ENCODE assay signal across 8 cellular contexts in the genomic region with DNA sequence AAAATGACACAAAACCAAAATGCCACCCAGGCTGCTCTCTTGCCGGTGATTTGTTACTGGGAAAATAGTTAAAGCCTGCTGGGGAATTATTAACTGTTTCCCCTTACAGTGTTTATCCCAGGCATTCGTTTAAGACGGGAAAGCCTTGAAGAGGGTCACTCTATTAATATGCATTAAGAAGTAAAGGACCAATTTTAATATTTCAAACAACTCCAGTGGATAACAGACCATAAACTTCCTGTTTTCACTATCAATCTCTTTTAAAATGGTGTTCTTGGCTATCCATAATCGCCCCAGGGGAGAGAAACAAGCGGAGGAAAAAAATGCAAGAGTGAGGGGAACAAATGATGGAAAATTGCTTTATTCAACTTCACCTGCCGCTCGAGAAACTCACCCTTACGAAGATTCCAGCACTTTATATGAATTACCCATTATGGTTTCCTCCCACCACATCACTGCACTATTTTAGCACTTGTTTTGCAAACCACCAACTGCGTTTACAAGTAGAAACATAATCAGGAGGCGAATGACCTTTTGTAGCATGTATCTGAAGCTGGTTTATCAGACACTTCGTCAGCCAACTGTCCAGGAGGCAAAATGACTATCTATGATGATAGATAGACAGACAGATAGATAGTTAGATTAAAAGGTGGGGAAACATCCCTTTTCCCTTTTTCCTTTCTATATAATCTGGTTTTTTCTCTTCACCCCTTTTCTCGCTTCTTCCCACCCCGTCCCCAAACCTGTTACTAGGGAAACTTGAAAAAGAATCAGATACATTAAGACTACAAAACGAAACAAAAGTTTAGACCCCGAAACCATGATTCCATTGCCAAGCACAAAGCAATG. TPM values are rescaled to one million over a fixed set of nuclear protein-coding genes. Genes with fewer than 3 reads are reported as not detected.
DNase-seq lines count a peak whose midpoint lies in the region; ATAC-seq and TF ChIP-seq lines count a peak whose summit lies in the region.

No MANE protein-coding gene starts in this region.

- H3K4me3 ChIP-seq in fibroblast of mammary gland (ENCODE audit: control insufficient read depth, low read depth, low read length) (peak overlapping the region; percentile 49), sigmoid colon (peak overlapping the region; percentile 66 to 70 (median 67))

- DNase-seq in SK-MEL-5 (ENCODE audit: low read depth, low spot score) (peak; percentile 38), fibroblast of mammary gland (ENCODE audit: low read depth) (no peak), sigmoid colon (no peak)
- DNase-seq in activated effector memory CD4-positive, alpha-beta T cell treated with anti-CD3 and anti-CD28 coated beads, Interleukin-2, amount 50 U/mL, for 16 hours: no peak

- peak overlapping the region; percentile 73 to 78 (median 74) for H3K27ac ChIP-seq in sigmoid colon

- peaks cover 0 to 11% (median 0%) of the 10 kb centered on the region in 3 donors for H3K27me3 ChIP-seq in sigmoid colon

- ATAC-seq in GM18517 (IDR thresholded peaks at IDR 0.05; ENCODE audit: unreplicated experiment) (peak; percentile 15), GM21526 (IDR thresholded peaks at IDR 0.05; ENCODE audit: low FRiP score, unreplicated experiment) (no peak), GM18519 (IDR thresholded peaks at IDR 0.05; ENCODE audit: low FRiP score, unreplicated experiment) (no peak), GM19035 (IDR thresholded peaks at IDR 0.05; ENCODE audit: unreplicated experiment) (no peak)

- no peaks in the 10 kb centered on the region for H3K9me3 ChIP-seq in sigmoid colon

- TF ChIP-seq POLR2A in sigmoid colon (IDR thresholded peaks at IDR 0.05): no peak

- peaks cover 0 to 19% (median 15%) of the 10 kb centered on the region in 4 donors for H3K4me1 ChIP-seq in sigmoid colon

- in situ Hi-C loops in SK-MEL-5 (cut with HindIII; ENCODE audit: low pct_unique_long_range_greater_than_20kb, low sequenced_read_pairs): no loop called here

- TF ChIP-seq CTCF in fibroblast of mammary gland (conservative IDR thresholded peaks at IDR 0.05; ENCODE audit: control insufficient read depth, insufficient read depth, low read depth, low read length): no peak
- no peak for TF ChIP-seq CTCF in sigmoid colon (IDR thresholded peaks at IDR 0.05)

- H3K36me3 ChIP-seq in sigmoid colon: no peaks in the 10 kb centered on the region

- no peak for TF ChIP-seq EP300 in sigmoid colon (IDR thresholded peaks at IDR 0.05)

- WGBS in sigmoid colon, 2 donors: 7 to 14% methylated on average over 15 of the region's 15 CpGs

- intact Hi-C loops in sigmoid colon (cut with DNase I): no loop called here

RNA-seq across cellular contexts. Expression of a gene that starts 1.2 kb away (rescaled TPM):
- total RNA-seq in SK-MEL-5 (2014; rRNA removed; shearing (Covaris generic)): 3.6 and 3.8 TPM in 2 replicates
- 2.6 and 3.9 TPM in 2 replicates for polyA plus RNA-seq in SK-MEL-5 (2015; cell fraction: cytosol; rRNA removed)
- polyA plus RNA-seq in SK-MEL-5 (2015; cell fraction: nucleus; rRNA removed): 4.7 and 7.2 TPM in 2 replicates
- 10 to 100 TPM in 2 of 4 donors, 1 to 10 TPM in 2; 9.4 to 11.5 (median 10.3) TPM for total RNA-seq in sigmoid colon
- polyA plus RNA-seq in sigmoid colon: 1 to 10 TPM in 1 of 3 donors, under 1 TPM in 1, not detected in 1; 0.60 to 1.3 TPM
